ENCODE assay signal across 4 cellular contexts in genomic region chr5:132522067-132522466, GRCh38. TPM values are rescaled to one million over a fixed set of nuclear protein-coding genes. Genes with fewer than 3 reads are reported as not detected.
"Had no signal": no experiment of that assay in that cellular context is flagged by ENCODE, and none has a peak within 500 bp of the region (broad histone marks: within the 10 kb centered on the region; RNA-seq: fewer than 3 reads in every experiment).

No MANE protein-coding gene starts in this region.

RNA-seq across cellular contexts. Expression of gene IL5, which starts 21.3 kb away (rescaled TPM):
- total RNA-seq: LHCN-M2, M059J, MCF 10A, NCI-H460 had no signal
